In the genomic region with DNA sequence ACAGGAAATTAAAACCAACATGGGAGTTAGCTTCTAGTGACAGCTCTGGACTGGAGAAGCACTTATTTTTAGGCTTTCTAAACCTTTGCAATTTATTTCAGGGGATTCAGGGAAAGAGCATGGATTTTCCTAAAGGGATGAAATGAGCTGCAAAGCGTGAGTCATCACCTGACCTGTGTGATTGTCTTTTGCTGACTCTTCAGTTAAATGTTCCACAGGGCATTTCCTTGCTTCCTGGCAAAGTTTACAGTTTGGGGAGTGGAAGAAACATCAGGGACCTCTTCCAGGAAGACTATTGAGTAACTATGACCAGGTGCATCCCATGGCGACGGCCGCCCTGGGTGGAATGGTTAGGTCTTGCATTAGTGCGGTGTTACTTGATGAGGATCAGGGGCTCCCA, we compare ENCODE assay signal across 1 cellular context.
TF ChIP-seq lines count a peak whose summit lies in the region.

No MANE protein-coding gene starts in this region.

TF ChIP-seq in HepG2, 621 proteins besides CTCF, POLR2A, EP300 and RAD21 (continued from another document):
- TF ChIP-seq, protein P1, sequence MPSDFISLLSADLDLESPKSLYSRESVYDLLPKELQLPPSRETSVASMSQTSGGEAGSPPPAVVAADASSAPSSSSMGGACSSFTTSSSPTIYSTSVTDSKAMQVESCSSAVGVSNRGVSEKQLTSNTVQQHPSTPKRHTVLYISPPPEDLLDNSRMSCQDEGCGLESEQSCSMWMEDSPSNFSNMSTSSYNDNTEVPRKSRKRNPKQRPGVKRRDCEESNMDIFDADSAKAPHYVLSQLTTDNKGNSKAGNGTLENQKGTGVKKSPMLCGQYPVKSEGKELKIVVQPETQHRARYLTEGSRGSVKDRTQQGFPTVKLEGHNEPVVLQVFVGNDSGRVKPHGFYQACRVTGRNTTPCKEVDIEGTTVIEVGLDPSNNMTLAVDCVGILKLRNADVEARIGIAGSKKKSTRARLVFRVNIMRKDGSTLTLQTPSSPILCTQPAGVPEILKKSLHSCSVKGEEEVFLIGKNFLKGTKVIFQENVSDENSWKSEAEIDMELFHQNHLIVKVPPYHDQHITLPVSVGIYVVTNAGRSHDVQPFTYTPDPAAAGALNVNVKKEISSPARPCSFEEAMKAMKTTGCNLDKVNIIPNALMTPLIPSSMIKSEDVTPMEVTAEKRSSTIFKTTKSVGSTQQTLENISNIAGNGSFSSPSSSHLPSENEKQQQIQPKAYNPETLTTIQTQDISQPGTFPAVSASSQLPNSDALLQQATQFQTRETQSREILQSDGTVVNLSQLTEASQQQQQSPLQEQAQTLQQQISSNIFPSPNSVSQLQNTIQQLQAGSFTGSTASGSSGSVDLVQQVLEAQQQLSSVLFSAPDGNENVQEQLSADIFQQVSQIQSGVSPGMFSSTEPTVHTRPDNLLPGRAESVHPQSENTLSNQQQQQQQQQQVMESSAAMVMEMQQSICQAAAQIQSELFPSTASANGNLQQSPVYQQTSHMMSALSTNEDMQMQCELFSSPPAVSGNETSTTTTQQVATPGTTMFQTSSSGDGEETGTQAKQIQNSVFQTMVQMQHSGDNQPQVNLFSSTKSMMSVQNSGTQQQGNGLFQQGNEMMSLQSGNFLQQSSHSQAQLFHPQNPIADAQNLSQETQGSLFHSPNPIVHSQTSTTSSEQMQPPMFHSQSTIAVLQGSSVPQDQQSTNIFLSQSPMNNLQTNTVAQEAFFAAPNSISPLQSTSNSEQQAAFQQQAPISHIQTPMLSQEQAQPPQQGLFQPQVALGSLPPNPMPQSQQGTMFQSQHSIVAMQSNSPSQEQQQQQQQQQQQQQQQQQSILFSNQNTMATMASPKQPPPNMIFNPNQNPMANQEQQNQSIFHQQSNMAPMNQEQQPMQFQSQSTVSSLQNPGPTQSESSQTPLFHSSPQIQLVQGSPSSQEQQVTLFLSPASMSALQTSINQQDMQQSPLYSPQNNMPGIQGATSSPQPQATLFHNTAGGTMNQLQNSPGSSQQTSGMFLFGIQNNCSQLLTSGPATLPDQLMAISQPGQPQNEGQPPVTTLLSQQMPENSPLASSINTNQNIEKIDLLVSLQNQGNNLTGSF (CRISPR knock-in tag; IDR thresholded peaks at IDR 0.05) = no peak
- TF ChIP-seq STAT5B (CRISPR knock-in tag; IDR thresholded peaks at IDR 0.05) (no peak), GPN1 (CRISPR knock-in tag; IDR thresholded peaks at IDR 0.05; ENCODE audit: borderline replicate concordance) (no peak), MAFK (conservative IDR thresholded peaks at IDR 0.05 in 1 of 2, IDR thresholded peaks at IDR 0.05 in 1 of 2; ENCODE audit: low read length in 2 of 2) (peak; percentile 57; a peak in 3 of 4 replicates)
